ENCODE assay signal across 8 cellular contexts in the genomic region with DNA sequence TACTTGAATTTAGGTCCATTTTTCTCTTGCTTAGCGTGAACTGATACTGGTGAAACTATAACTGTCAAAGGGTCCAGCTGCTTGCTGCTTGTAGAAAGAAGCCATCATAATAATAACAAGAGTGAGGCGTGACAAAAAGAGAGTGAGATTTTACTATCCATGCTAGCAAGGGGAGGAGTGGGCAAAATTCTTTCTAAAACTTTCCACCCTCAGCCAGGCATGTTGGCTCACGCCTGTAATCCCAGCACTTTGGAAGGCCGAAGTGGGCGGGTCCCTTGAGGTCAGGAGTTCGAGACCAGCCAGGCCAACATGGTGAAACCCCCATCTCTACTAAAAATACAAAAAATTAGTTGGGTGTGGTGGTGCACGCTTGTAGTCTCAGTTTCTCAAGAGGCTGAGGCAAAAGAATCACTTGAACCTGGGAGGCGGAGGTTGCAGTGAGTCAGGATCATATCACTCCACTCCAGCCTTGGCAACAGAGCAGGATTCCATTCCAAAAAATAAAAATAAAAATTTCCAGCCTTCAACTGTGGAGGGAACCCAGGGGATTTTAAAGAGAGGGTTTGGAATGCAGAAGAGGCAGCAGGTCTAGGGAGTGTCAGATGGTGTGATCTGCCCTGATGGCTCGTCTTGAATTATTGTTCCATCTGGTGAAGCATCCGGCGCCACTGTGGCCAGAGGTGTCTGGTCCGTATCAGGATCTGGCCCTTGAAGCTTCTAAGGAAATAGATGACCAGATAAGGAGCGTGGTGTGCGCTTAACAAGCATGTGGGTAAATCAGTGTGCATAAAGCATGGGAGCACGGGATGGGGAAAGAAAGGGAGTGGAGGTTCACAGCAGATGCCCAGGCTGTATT. TPM values are rescaled to one million over a fixed set of nuclear protein-coding genes. Genes with fewer than 3 reads are reported as not detected.
A peak's percentile ranks its signal among the peaks of the same experiment; 100 is the strongest.
DNase-seq lines count a peak whose midpoint lies in the region; ATAC-seq and TF ChIP-seq lines count a peak whose summit lies in the region.

No MANE protein-coding gene starts in this region.

- H3K27ac ChIP-seq in hepatocyte (no peak overlapping the region), esophagus squamous epithelium (no peak overlapping the region)

- TF ChIP-seq CTCF in hepatocyte (IDR thresholded peaks at IDR 0.05; ENCODE audit: poor library complexity) (no peak), esophagus squamous epithelium (IDR thresholded peaks at IDR 0.05) (no peak)

- no peaks in the 10 kb centered on the region for H3K79me2 ChIP-seq in hepatocyte

- peak overlapping the region; percentile 73 for H3K27ac Mint-ChIP-seq in T-helper 1 cell treated with Interleukin-12 subunit alpha and Interleukin-12 subunit beta and Interleukin-4 antibody, amounts not matched to agents 30 μg/mL and 1 μg/mL, for 36 hours

- H3K9me3 ChIP-seq in hepatocyte (ENCODE audit: low read depth) (no peaks in the 10 kb centered on the region), esophagus squamous epithelium (no peaks in the 10 kb centered on the region)

- peak; percentile 91 for DNase-seq in A172 (ENCODE audit: low spot score)
- peak; percentile 10 for DNase-seq in hepatocyte (ENCODE audit: low spot score)
- DNase-seq in NCI-H1930 (lab: John Stamatoyannopoulos, UW) = no peak
- no peak for DNase-seq in NCI-H2081 (lab: John Stamatoyannopoulos, UW)
- DNase-seq in esophagus squamous epithelium (lab: John Stamatoyannopoulos, UW) = no peak

- no peak overlapping the region for H3K4me3 ChIP-seq in hepatocyte
- no peak overlapping the region for H3K4me3 ChIP-seq in esophagus squamous epithelium

- no peaks in the 10 kb centered on the region for H4K20me1 ChIP-seq in hepatocyte (ENCODE audit: insufficient read depth, poor library complexity, severe bottlenecking)

- H3K27me3 ChIP-seq in hepatocyte = no peaks in the 10 kb centered on the region
- H3K27me3 ChIP-seq in esophagus squamous epithelium = no peaks in the 10 kb centered on the region

- no peaks in the 10 kb centered on the region for H3K9me3 Mint-ChIP-seq in T-helper 1 cell treated with Interleukin-12 subunit alpha and Interleukin-12 subunit beta and Interleukin-4 antibody, amounts not matched to agents 30 μg/mL and 1 μg/mL, for 36 hours

- H3K36me3 ChIP-seq in hepatocyte (replicated peaks; ENCODE audit: insufficient read depth, low read depth) = no peaks in the 10 kb centered on the region
- H3K36me3 ChIP-seq in esophagus squamous epithelium = peaks cover 0 to 62% (median 0%) of the 10 kb centered on the region in 3 donors

- no peak overlapping the region for H3K4me3 Mint-ChIP-seq in T-helper 1 cell treated with Interleukin-12 subunit alpha and Interleukin-12 subunit beta and Interleukin-4 antibody, amounts not matched to agents 30 μg/mL and 1 μg/mL, for 36 hours

- no peak overlapping the region for H2AFZ ChIP-seq in hepatocyte

- peaks cover 43% of the 10 kb centered on the region for H3K4me1 Mint-ChIP-seq in T-helper 1 cell treated with Interleukin-12 subunit alpha and Interleukin-12 subunit beta and Interleukin-4 antibody, amounts not matched to agents 30 μg/mL and 1 μg/mL, for 36 hours (ENCODE audit: low read depth)

- no peaks in the 10 kb centered on the region for H3K27me3 Mint-ChIP-seq in T-helper 1 cell treated with Interleukin-12 subunit alpha and Interleukin-12 subunit beta and Interleukin-4 antibody, amounts not matched to agents 30 μg/mL and 1 μg/mL, for 36 hours (ENCODE audit: low read depth)

- intact Hi-C loops in esophagus squamous epithelium (cut with DNase I) = no loop called here

- WGBS in hepatocyte (ENCODE audit: low lambda C conversion rate, missing lambda C conversion rate) = 69% methylated on average over 15 of the region's 15 CpGs
- 65 to 71% methylated on average over 15 of the region's 15 CpGs for WGBS in esophagus squamous epithelium, 2 donors

- H3K4me1 ChIP-seq in hepatocyte (ENCODE audit: insufficient read depth) (no peaks in the 10 kb centered on the region), esophagus squamous epithelium (peaks cover 0 to 11% (median 0%) of the 10 kb centered on the region in 3 donors)

- H3K9me2 ChIP-seq in hepatocyte (replicated peaks; ENCODE audit: insufficient read depth) = no peaks in the 10 kb centered on the region

- no peak for TF ChIP-seq POLR2A in esophagus squamous epithelium (IDR thresholded peaks at IDR 0.05)

- peak; percentile 29 for ATAC-seq in GM18858 (IDR thresholded peaks at IDR 0.05; ENCODE audit: unreplicated experiment)
- no peak for ATAC-seq in GM21737 (IDR thresholded peaks at IDR 0.05; ENCODE audit: unreplicated experiment)

- no peak overlapping the region for H3K4me2 ChIP-seq in hepatocyte

- H3K36me3 Mint-ChIP-seq in T-helper 1 cell treated with Interleukin-12 subunit alpha and Interleukin-12 subunit beta and Interleukin-4 antibody, amounts not matched to agents 30 μg/mL and 1 μg/mL, for 36 hours (ENCODE audit: low read depth) = peaks cover 31% of the 10 kb centered on the region

RNA-seq across cellular contexts. Expression of a gene that starts 51.8 kb away (rescaled TPM):
- total RNA-seq in A172 (2014; rRNA removed; shearing (Covaris generic)) = 0.34 and 0.55 TPM in 2 replicates
- total RNA-seq in hepatocyte (0.12 and 0.23 TPM in 2 replicates), esophagus squamous epithelium (under 1 TPM in 3 of 4 donors, not detected in 1; 0.08 to 0.57 (median 0.22) TPM)
- polyA plus RNA-seq in hepatocyte = 0.30 and 0.89 TPM in 2 replicates

RNA-seq across cellular contexts. Expression of a gene that starts 52.7 kb away (rescaled TPM):
- 25.3 and 47.6 TPM in 2 replicates for total RNA-seq in A172 (2014; rRNA removed; shearing (Covaris generic))
- total RNA-seq in hepatocyte (1.7 and 9.8 TPM in 2 replicates), esophagus squamous epithelium (10 to 100 TPM in 1 of 4 donors, 1 to 10 TPM in 3; 4.7 to 40.1 (median 6.4) TPM)
- 8.6 and 11.4 TPM in 2 replicates for polyA plus RNA-seq in hepatocyte

Comparison
In these comparisons a context has a peak if more than half of its experiments do, and no peak if none do; other contexts are left out.
1. DNase-seq: peak in A172 (single experiment) and hepatocyte (single experiment); none in NCI-H1930 (0 of 2), NCI-H2081 (0 of 2) and esophagus squamous epithelium (single experiment).